In genomic region chr9:101479337-101480045, GRCh38 we compare ENCODE assay signal across 17 cellular contexts. TPM values are rescaled to one million over a fixed set of nuclear protein-coding genes. Genes with fewer than 3 reads are reported as not detected.
DNase-seq lines count a peak whose midpoint lies in the region; ATAC-seq, FAIRE-seq and TF ChIP-seq lines count a peak whose summit lies in the region.
"Had no signal": no experiment of that assay in that cellular context is flagged by ENCODE, and none has a peak within 500 bp of the region (broad histone marks: within the 10 kb centered on the region; RNA-seq: fewer than 3 reads in every experiment).

No MANE protein-coding gene starts in this region.

- WGBS in body of pancreas, 2 donors, result 17 to 32% methylated on average over 4 of the region's 4 CpGs
- 64 to 68% methylated on average over 4 of the region's 4 CpGs for WGBS in thyroid gland, 2 donors

- H2AFZ ChIP-seq in keratinocyte (ENCODE audit: control insufficient read depth, low read length), result no peak overlapping the region

- peaks cover 12% of the 10 kb centered on the region for H3K79me2 ChIP-seq in keratinocyte (ENCODE audit: control insufficient read depth, insufficient read depth, low read length)

- H3K9me1 ChIP-seq in keratinocyte (ENCODE audit: control insufficient read depth, extremely low read depth, insufficient read depth, low read length), result peaks cover 6% of the 10 kb centered on the region

- dilution Hi-C loops in keratinocyte (cut with MboI; ENCODE audit: extremely low pct_ligation_motif_present, low sequenced_read_pairs), result no loop called here

- peak overlapping the region; percentile 1 to 25 (median 8) for H3K27ac ChIP-seq in body of pancreas
- H3K27ac ChIP-seq in keratinocyte (ENCODE audit: control insufficient read depth, insufficient read depth, low read length), result peak overlapping the region; percentile 77
- peak overlapping the region in 2 of 3 donors; percentile 14 to 17 for H3K27ac ChIP-seq in thyroid gland
- H3K27ac ChIP-seq: adrenal gland, gastroesophageal sphincter had no signal

- H3K4me2 ChIP-seq in keratinocyte (ENCODE audit: control insufficient read depth, extremely low read depth, insufficient read depth, low read depth, low read length), result peak overlapping the region; percentile 84
- H3K4me2 ChIP-seq: smooth muscle cell had no signal

- peak; percentile 85 for ATAC-seq in body of pancreas
- ATAC-seq: gastroesophageal sphincter had no signal

- H3K36me3 ChIP-seq in body of pancreas (replicated peaks in 1 of 2; ENCODE audit: insufficient read depth in 1 of 2, low read depth in 2 of 2) (peaks cover 0 to 8% of the 10 kb centered on the region in 2 donors), keratinocyte (ENCODE audit: control insufficient read depth in 2 of 2, extremely low read depth in 1 of 2, insufficient read depth in 2 of 2, low read length in 2 of 2) (peaks cover 0 to 7% of the 10 kb centered on the region in 2 experiments), thyroid gland (peaks cover 0 to 11% of the 10 kb centered on the region in 2 donors)

- FAIRE-seq in keratinocyte (lab: Jason Lieb, UNC), result peak; percentile 96

- no peak for TF ChIP-seq POLR2A in body of pancreas (IDR thresholded peaks at IDR 0.05)
- TF ChIP-seq POLR2A in thyroid gland (IDR thresholded peaks at IDR 0.05), result no peak

- peak in 2 of 3 experiments; percentile 39 to 66 for DNase-seq in NCI-H1417 (lab: John Stamatoyannopoulos, UW)
- no peak for DNase-seq in NCI-H1417 treated with DMSO at 0.1 percent for 48 hours (lab: John Stamatoyannopoulos, UW)
- peak; percentile 45 to 71 (median 60) for DNase-seq in body of pancreas
- DNase-seq in keratinocyte (ENCODE audit: low read depth, low spot score), result peak; percentile 93
- DNase-seq in thyroid gland, result no peak
- no peak for DNase-seq in GM13977 (ENCODE audit: low spot score)
- DNase-seq in mesenteric fat pad (ENCODE audit: low spot score), result no peak
- DNase-seq in dedifferentiated amniotic fluid mesenchymal stem cell (ENCODE audit: extremely low spot score), result no peak
- DNase-seq: activated CD4-positive, CD25-positive, alpha-beta regulatory T cell treated with anti-CD3 and anti-CD28 coated beads, Interleukin-2, amount 50 U/mL, for 72 hours; adrenal gland; CD8-positive, alpha-beta memory T cell; SW 1271 had no signal

- H3K27me3 ChIP-seq in body of pancreas (no peaks in the 10 kb centered on the region), keratinocyte (ENCODE audit: control insufficient read depth, extremely low read depth, insufficient read depth, low read length) (no peaks in the 10 kb centered on the region), thyroid gland (no peaks in the 10 kb centered on the region)
- H3K27me3 ChIP-seq: adrenal gland, dorsolateral prefrontal cortex, gastroesophageal sphincter had no signal

- H3K9ac ChIP-seq in keratinocyte (ENCODE audit: control insufficient read depth, extremely low read depth, insufficient read depth, low read length), result peak overlapping the region; percentile 13

- no peaks in the 10 kb centered on the region for H4K20me1 ChIP-seq in keratinocyte (ENCODE audit: control insufficient read depth, extremely low read depth, insufficient read depth, low read length)

- H3K4me3 ChIP-seq in body of pancreas (no peak overlapping the region), keratinocyte (ENCODE audit: control insufficient read depth in 2 of 3, extremely low read depth in 1 of 3, insufficient read depth in 2 of 3, low read depth in 1 of 3, low read length in 3 of 3) (no peak overlapping the region), thyroid gland (replicated peaks in 1 of 3) (no peak overlapping the region)
- H3K4me3 ChIP-seq: adrenal gland, dorsolateral prefrontal cortex, gastroesophageal sphincter, smooth muscle cell had no signal

- H3K9me3 ChIP-seq in body of pancreas (no peaks in the 10 kb centered on the region), keratinocyte (ENCODE audit: control insufficient read depth, low read depth, low read length) (no peaks in the 10 kb centered on the region), thyroid gland (no peaks in the 10 kb centered on the region)
- H3K9me3 ChIP-seq: adrenal gland, gastroesophageal sphincter had no signal

- TF ChIP-seq CTCF in body of pancreas (IDR thresholded peaks at IDR 0.05) (no peak), keratinocyte (optimal IDR thresholded peaks at IDR 0.05 in 1 of 3, IDR thresholded peaks at IDR 0.05 in 1 of 3, conservative IDR thresholded peaks at IDR 0.05 in 1 of 3; ENCODE audit: extremely low read depth in 1 of 3, insufficient read depth in 2 of 3, low read length in 3 of 3) (no peak), thyroid gland (IDR thresholded peaks at IDR 0.05) (no peak), GM13977 (IDR thresholded peaks at IDR 0.05; ENCODE audit: extremely low read depth, insufficient read depth, missing control alignments) (no peak)

- in situ Hi-C loops in GM13977 (cut with MboI; ENCODE audit: low pct_unique_long_range_greater_than_20kb, low sequenced_read_pairs, unreplicated experiment), result no loop called here

- H3K4me1 ChIP-seq in body of pancreas, result peaks cover 39% of the 10 kb centered on the region
- H3K4me1 ChIP-seq in keratinocyte (ENCODE audit: control insufficient read depth, extremely low read depth, insufficient read depth, low read length), result peaks cover 48% of the 10 kb centered on the region
- peaks cover 18 to 24% of the 10 kb centered on the region in 2 donors for H3K4me1 ChIP-seq in thyroid gland

- intact Hi-C loops in body of pancreas (cut with DNase I), result no loop called here
- intact Hi-C loops in thyroid gland (cut with DNase I), result no loop called here

RNA-seq across cellular contexts. Expression of gene ALDOB, which starts 43.9 kb away (rescaled TPM):
- total RNA-seq in body of pancreas (10 to 100 TPM; 23.4 to 86.6 TPM), thyroid gland (not detected), mesenteric fat pad (4.7 TPM)
- polyA plus RNA-seq in keratinocyte, result not detected in 3 replicates
- polyA plus RNA-seq in keratinocyte (2011; ENCODE audit: low read depth), result not detected
- not detected in 2 replicates for polyA plus RNA-seq in keratinocyte (2011; cell fraction: cytosol; rRNA removed)
- polyA plus RNA-seq in keratinocyte (2011; cell fraction: nucleus; rRNA removed), result not detected in 2 replicates
- 0.11 TPM in 1 of 2 replicates, not detected in the other for polyA plus RNA-seq in keratinocyte (2012; ENCODE audit: low replicate concordance)
- polyA minus RNA-seq in keratinocyte, result not detected in 3 replicates
- polyA minus RNA-seq in keratinocyte (2011; cell fraction: cytosol; rRNA and poly(A)+ RNA removed), result not detected
- not detected in 2 replicates for polyA minus RNA-seq in keratinocyte (2011; cell fraction: nucleus; rRNA and poly(A)+ RNA removed)
- total RNA-seq: A172; CD8-positive, alpha-beta memory T cell; gastroesophageal sphincter; smooth muscle cell; subcutaneous adipose tissue had no signal
- polyA plus RNA-seq: CD8-positive, alpha-beta memory T cell; smooth muscle cell had no signal

RNA-seq across cellular contexts. Expression of gene RNF20, which starts 54.2 kb away (rescaled TPM):
- total RNA-seq in body of pancreas (10 to 100 TPM; 17.5 to 21.3 TPM), thyroid gland (10 to 100 TPM; 26.1 to 31.5 (median 26.7) TPM), mesenteric fat pad (34.2 TPM)
- polyA plus RNA-seq in keratinocyte, result 19.4 to 28.8 TPM (median 21.6 TPM) in 3 replicates
- 54.6 TPM for polyA plus RNA-seq in keratinocyte (2011; ENCODE audit: low read depth)
- polyA plus RNA-seq in keratinocyte (2011; cell fraction: cytosol; rRNA removed), result 15.7 and 23.2 TPM in 2 replicates
- polyA plus RNA-seq in keratinocyte (2011; cell fraction: nucleus; rRNA removed), result 19.7 and 29.0 TPM in 2 replicates
- 13.9 and 26.0 TPM in 2 replicates for polyA plus RNA-seq in keratinocyte (2012; ENCODE audit: low replicate concordance)
- polyA minus RNA-seq in keratinocyte, result 14.3 to 44.5 TPM (median 27.2 TPM) in 3 replicates
- 9.2 TPM for polyA minus RNA-seq in keratinocyte (2011; cell fraction: cytosol; rRNA and poly(A)+ RNA removed)
- 9.4 and 19.6 TPM in 2 replicates for polyA minus RNA-seq in keratinocyte (2011; cell fraction: nucleus; rRNA and poly(A)+ RNA removed)

Comparison
In these comparisons a context has a peak if more than half of its experiments do, and no peak if none do; other contexts are left out.
1. DNase-seq: peak in NCI-H1417 (2 of 3), body of pancreas (4 of 4) and keratinocyte (single experiment); none in NCI-H1417 treated with DMSO at 0.1 percent for 48 hours (single experiment), thyroid gland (0 of 2), GM13977 (single experiment), mesenteric fat pad (single experiment) and dedifferentiated amniotic fluid mesenchymal stem cell (single experiment).
2. H3K27ac ChIP-seq: peak in every context shown above with its lines; median percentile 77 in keratinocyte; 16 in thyroid gland; 8 in body of pancreas.